8 cellular contexts compared by ENCODE assay signal in genomic region chr6:142013286-142013685, GRCh38.
A peak's percentile ranks its signal among the peaks of the same experiment; 100 is the strongest.
DNase-seq lines count a peak whose midpoint lies in the region; ATAC-seq and TF ChIP-seq lines count a peak whose summit lies in the region.

No MANE protein-coding gene starts in this region.

- H3K36me3 ChIP-seq in upper lobe of right lung, result no peaks in the 10 kb centered on the region

- H3K4me3 ChIP-seq in upper lobe of right lung, result no peak overlapping the region

- intact Hi-C loops in upper lobe of right lung (cut with DNase I), result no loop called here

- ATAC-seq in GM18498 (IDR thresholded peaks at IDR 0.05; ENCODE audit: unreplicated experiment) (peak; percentile 73), upper lobe of right lung (no peak)

- no peak overlapping the region for H3K27ac ChIP-seq in upper lobe of right lung

- H3K4me1 ChIP-seq in upper lobe of right lung, result no peaks in the 10 kb centered on the region

- no peaks in the 10 kb centered on the region for H3K9me3 ChIP-seq in upper lobe of right lung

- DNase-seq in H4 (ENCODE audit: low spot score) (peak; percentile 40), LoVo (ENCODE audit: low spot score) (peak; percentile 92), glomerular endothelial cell (ENCODE audit: extremely low read depth, low read depth, low spot score) (peak; percentile 55), cortex of kidney (lab: John Stamatoyannopoulos, UW) (no peak), upper lobe of right lung (no peak), superior temporal gyrus (ENCODE audit: extremely low spot score) (no peak), AG08396 (ENCODE audit: low spot score) (no peak)

- no peaks in the 10 kb centered on the region for H3K27me3 ChIP-seq in upper lobe of right lung

- no peak for TF ChIP-seq CTCF in upper lobe of right lung (IDR thresholded peaks at IDR 0.05)

Comparison
In these comparisons a context has a peak if more than half of its experiments do, and no peak if none do; other contexts are left out.
1. DNase-seq: peak in H4 (single experiment), LoVo (single experiment) and glomerular endothelial cell (single experiment); none in cortex of kidney (single experiment), upper lobe of right lung (single experiment), superior temporal gyrus (single experiment) and AG08396 (single experiment).